In genomic region chr6:38141045-38141444, GRCh38 we compare ENCODE assay signal across 20 cellular contexts.
"Had no signal": no experiment of that assay in that cellular context is flagged by ENCODE, and none has a peak within 500 bp of the region (broad histone marks: within the 10 kb centered on the region; RNA-seq: fewer than 3 reads in every experiment).

No MANE protein-coding gene starts in this region.

- H3K4me1 Mint-ChIP-seq: activated CD4-positive, alpha-beta T cell treated with anti-CD3 and anti-CD28 coated beads, Interleukin-2, amount 10 ng/mL, durations not matched to agents 7 days and 5 days had no signal

- H3K27me3 Mint-ChIP-seq: activated CD4-positive, alpha-beta T cell treated with anti-CD3 and anti-CD28 coated beads, Interleukin-2, amount 10 ng/mL, durations not matched to agents 7 days and 5 days; activated naive CD8-positive, alpha-beta T cell treated with anti-CD3 and anti-CD28 coated beads, Interleukin-2, amount 10 ng/mL, durations not matched to agents 7 days and 5 days; memory B cell; naive B cell had no signal

- DNase-seq: activated CD4-positive, alpha-beta T cell treated with anti-CD3 and anti-CD28 coated beads, Interleukin-2, amount 10 ng/mL, durations not matched to agents 7 days and 5 days; activated CD8-positive, alpha-beta memory T cell treated with anti-CD3 and anti-CD28 coated beads, Interleukin-2, amount 50 U/mL, for 4 hours; activated gamma-delta T cell; activated naive CD8-positive, alpha-beta T cell treated with anti-CD3 and anti-CD28 coated beads, Interleukin-2, amount 10 ng/mL, durations not matched to agents 7 days and 5 days; activated T-cell treated with anti-CD3 and anti-CD28 coated beads, Interleukin-2, amount 50 U/mL, for 48 hours; amygdala; endodermal cell; foreskin fibroblast; glutamatergic neuron; hippocampal formation; mucosa of descending colon; naive B cell; stimulated activated CD4-positive, alpha-beta T cell treated with anti-CD3 and anti-CD28 coated beads, Interleukin-12 subunit alpha, Interleukin-12 subunit beta, amount 100 ng/mL, for 4 hours; stimulated activated CD4-positive, alpha-beta T cell treated with anti-CD3 and anti-CD28 coated beads, Interleukin-1b, Interleukin-23, amount 100 ng/mL, for 48 hours; stimulated activated CD8-positive, alpha-beta memory T cell treated with anti-CD3 and anti-CD28 coated beads, Interleukin-4, amount 100 ng/mL, for 48 hours; stimulated activated naive CD8-positive, alpha-beta T cell treated with anti-CD3 and anti-CD28 coated beads, Interleukin-15, Interleukin-2, amounts not matched to agents 100 U/mL and 50 U/mL, for 24 hours; substantia nigra had no signal

- H3K27ac Mint-ChIP-seq: activated CD4-positive, alpha-beta T cell treated with anti-CD3 and anti-CD28 coated beads, Interleukin-2, amount 10 ng/mL, durations not matched to agents 7 days and 5 days; activated naive CD8-positive, alpha-beta T cell treated with anti-CD3 and anti-CD28 coated beads, Interleukin-2, amount 10 ng/mL, durations not matched to agents 7 days and 5 days; endodermal cell; memory B cell had no signal

- H3K4me3 Mint-ChIP-seq: activated CD4-positive, alpha-beta T cell treated with anti-CD3 and anti-CD28 coated beads, Interleukin-2, amount 10 ng/mL, durations not matched to agents 7 days and 5 days; activated naive CD8-positive, alpha-beta T cell treated with anti-CD3 and anti-CD28 coated beads, Interleukin-2, amount 10 ng/mL, durations not matched to agents 7 days and 5 days; endodermal cell; memory B cell; naive B cell; neural crest cell had no signal

- ATAC-seq: activated CD4-positive, CD25-positive, alpha-beta regulatory T cell treated with anti-CD3 and anti-CD28 coated beads, Interleukin-2, amount 50 U/mL, for 24 hours; mucosa of descending colon; stimulated activated naive CD8-positive, alpha-beta T cell treated with anti-CD3 and anti-CD28 coated beads, Interleukin-15, Interleukin-2, amounts not matched to agents 100 U/mL and 50 U/mL, for 24 hours had no signal

- H3K9me3 Mint-ChIP-seq: activated CD4-positive, alpha-beta T cell treated with anti-CD3 and anti-CD28 coated beads, Interleukin-2, amount 10 ng/mL, durations not matched to agents 7 days and 5 days; activated naive CD8-positive, alpha-beta T cell treated with anti-CD3 and anti-CD28 coated beads, Interleukin-2, amount 10 ng/mL, durations not matched to agents 7 days and 5 days; endodermal cell; memory B cell; naive B cell; neural crest cell had no signal
